ENCODE assay signal across 1 cellular context in the genomic region with DNA sequence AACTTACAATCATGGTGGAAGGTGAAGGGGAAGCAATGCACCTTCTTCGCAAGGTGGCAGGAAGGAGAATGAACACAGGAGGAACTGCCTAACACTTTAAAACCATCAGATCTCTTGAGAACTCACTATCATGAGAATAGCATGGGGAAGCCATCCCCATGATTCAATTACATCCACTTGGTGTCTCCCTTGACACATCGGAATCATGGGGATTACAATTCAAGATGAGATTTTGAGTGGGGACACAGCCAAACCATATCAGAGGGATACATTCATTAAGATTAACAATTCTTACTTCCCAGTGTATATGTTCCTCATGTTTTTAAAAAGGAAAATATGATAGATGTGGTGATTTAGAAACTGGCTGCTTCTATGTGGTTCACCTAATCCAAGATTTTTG.
TF ChIP-seq lines count a peak whose summit lies in the region.

No MANE protein-coding gene starts in this region.

TF ChIP-seq in GM23338, 12 proteins besides CTCF, POLR2A, EP300 and RAD21 (continued from another document):
- TF ChIP-seq, protein P1, sequence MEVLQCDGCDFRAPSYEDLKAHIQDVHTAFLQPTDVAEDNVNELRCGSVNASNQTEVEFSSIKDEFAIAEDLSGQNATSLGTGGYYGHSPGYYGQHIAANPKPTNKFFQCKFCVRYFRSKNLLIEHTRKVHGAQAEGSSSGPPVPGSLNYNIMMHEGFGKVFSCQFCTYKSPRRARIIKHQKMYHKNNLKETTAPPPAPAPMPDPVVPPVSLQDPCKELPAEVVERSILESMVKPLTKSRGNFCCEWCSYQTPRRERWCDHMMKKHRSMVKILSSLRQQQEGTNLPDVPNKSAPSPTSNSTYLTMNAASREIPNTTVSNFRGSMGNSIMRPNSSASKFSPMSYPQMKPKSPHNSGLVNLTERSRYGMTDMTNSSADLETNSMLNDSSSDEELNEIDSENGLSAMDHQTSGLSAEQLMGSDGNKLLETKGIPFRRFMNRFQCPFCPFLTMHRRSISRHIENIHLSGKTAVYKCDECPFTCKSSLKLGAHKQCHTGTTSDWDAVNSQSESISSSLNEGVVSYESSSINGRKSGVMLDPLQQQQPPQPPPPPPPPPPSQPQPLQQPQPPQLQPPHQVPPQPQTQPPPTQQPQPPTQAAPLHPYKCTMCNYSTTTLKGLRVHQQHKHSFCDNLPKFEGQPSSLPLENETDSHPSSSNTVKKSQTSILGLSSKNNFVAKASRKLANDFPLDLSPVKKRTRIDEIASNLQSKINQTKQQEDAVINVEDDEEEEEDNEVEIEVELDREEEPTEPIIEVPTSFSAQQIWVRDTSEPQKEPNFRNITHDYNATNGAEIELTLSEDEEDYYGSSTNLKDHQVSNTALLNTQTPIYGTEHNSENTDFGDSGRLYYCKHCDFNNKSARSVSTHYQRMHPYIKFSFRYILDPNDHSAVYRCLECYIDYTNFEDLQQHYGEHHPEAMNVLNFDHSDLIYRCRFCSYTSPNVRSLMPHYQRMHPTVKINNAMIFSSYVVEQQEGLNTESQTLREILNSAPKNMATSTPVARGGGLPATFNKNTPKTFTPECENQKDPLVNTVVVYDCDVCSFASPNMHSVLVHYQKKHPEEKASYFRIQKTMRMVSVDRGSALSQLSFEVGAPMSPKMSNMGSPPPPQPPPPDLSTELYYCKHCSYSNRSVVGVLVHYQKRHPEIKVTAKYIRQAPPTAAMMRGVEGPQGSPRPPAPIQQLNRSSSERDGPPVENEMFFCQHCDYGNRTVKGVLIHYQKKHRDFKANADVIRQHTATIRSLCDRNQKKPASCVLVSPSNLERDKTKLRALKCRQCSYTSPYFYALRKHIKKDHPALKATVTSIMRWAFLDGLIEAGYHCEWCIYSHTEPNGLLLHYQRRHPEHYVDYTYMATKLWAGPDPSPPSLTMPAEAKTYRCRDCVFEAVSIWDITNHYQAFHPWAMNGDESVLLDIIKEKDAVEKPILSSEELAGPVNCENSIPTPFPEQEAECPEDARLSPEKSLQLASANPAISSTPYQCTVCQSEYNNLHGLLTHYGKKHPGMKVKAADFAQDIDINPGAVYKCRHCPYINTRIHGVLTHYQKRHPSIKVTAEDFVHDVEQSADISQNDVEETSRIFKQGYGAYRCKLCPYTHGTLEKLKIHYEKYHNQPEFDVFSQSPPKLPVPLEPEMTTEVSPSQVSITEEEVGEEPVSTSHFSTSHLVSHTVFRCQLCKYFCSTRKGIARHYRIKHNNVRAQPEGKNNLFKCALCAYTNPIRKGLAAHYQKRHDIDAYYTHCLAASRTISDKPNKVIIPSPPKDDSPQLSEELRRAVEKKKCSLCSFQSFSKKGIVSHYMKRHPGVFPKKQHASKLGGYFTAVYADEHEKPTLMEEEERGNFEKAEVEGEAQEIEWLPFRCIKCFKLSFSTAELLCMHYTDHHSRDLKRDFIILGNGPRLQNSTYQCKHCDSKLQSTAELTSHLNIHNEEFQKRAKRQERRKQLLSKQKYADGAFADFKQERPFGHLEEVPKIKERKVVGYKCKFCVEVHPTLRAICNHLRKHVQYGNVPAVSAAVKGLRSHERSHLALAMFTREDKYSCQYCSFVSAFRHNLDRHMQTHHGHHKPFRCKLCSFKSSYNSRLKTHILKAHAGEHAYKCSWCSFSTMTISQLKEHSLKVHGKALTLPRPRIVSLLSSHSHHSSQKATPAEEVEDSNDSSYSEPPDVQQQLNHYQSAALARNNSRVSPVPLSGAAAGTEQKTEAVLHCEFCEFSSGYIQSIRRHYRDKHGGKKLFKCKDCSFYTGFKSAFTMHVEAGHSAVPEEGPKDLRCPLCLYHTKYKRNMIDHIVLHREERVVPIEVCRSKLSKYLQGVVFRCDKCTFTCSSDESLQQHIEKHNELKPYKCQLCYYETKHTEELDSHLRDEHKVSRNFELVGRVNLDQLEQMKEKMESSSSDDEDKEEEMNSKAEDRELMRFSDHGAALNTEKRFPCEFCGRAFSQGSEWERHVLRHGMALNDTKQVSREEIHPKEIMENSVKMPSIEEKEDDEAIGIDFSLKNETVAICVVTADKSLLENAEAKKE (CRISPR knock-in tag; IDR thresholded peaks at IDR 0.05): no peak
- TF ChIP-seq STAT1 (IDR thresholded peaks at IDR 0.05; ENCODE audit: unreplicated experiment) (no peak), JUNB (IDR thresholded peaks at IDR 0.05; ENCODE audit: unreplicated experiment) (no peak), EZH2phosphoT487 (IDR thresholded peaks at IDR 0.05; ENCODE audit: unreplicated experiment) (no peak), CREB1 (CRISPR knock-in tag; IDR thresholded peaks at IDR 0.05; ENCODE audit: low read depth) (no peak), EZH2 (IDR thresholded peaks at IDR 0.05; ENCODE audit: low read depth, unreplicated experiment) (no peak), POLR2AphosphoS5 (IDR thresholded peaks at IDR 0.05; ENCODE audit: low read depth) (no peak), ZNF331 (CRISPR knock-in tag; IDR thresholded peaks at IDR 0.05; ENCODE audit: low read depth) (no peak), ZNF114 (CRISPR knock-in tag; IDR thresholded peaks at IDR 0.05) (no peak)
- TF ChIP-seq, protein P2, sequence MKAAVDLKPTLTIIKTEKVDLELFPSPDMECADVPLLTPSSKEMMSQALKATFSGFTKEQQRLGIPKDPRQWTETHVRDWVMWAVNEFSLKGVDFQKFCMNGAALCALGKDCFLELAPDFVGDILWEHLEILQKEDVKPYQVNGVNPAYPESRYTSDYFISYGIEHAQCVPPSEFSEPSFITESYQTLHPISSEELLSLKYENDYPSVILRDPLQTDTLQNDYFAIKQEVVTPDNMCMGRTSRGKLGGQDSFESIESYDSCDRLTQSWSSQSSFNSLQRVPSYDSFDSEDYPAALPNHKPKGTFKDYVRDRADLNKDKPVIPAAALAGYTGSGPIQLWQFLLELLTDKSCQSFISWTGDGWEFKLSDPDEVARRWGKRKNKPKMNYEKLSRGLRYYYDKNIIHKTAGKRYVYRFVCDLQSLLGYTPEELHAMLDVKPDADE (IDR thresholded peaks at IDR 0.05): no peak
- TF ChIP-seq, protein P3, sequence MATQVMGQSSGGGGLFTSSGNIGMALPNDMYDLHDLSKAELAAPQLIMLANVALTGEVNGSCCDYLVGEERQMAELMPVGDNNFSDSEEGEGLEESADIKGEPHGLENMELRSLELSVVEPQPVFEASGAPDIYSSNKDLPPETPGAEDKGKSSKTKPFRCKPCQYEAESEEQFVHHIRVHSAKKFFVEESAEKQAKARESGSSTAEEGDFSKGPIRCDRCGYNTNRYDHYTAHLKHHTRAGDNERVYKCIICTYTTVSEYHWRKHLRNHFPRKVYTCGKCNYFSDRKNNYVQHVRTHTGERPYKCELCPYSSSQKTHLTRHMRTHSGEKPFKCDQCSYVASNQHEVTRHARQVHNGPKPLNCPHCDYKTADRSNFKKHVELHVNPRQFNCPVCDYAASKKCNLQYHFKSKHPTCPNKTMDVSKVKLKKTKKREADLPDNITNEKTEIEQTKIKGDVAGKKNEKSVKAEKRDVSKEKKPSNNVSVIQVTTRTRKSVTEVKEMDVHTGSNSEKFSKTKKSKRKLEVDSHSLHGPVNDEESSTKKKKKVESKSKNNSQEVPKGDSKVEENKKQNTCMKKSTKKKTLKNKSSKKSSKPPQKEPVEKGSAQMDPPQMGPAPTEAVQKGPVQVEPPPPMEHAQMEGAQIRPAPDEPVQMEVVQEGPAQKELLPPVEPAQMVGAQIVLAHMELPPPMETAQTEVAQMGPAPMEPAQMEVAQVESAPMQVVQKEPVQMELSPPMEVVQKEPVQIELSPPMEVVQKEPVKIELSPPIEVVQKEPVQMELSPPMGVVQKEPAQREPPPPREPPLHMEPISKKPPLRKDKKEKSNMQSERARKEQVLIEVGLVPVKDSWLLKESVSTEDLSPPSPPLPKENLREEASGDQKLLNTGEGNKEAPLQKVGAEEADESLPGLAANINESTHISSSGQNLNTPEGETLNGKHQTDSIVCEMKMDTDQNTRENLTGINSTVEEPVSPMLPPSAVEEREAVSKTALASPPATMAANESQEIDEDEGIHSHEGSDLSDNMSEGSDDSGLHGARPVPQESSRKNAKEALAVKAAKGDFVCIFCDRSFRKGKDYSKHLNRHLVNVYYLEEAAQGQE (IDR thresholded peaks at IDR 0.05; ENCODE audit: unreplicated experiment): no peak
